ENCODE assay signal across 1 cellular context in the genomic region with DNA sequence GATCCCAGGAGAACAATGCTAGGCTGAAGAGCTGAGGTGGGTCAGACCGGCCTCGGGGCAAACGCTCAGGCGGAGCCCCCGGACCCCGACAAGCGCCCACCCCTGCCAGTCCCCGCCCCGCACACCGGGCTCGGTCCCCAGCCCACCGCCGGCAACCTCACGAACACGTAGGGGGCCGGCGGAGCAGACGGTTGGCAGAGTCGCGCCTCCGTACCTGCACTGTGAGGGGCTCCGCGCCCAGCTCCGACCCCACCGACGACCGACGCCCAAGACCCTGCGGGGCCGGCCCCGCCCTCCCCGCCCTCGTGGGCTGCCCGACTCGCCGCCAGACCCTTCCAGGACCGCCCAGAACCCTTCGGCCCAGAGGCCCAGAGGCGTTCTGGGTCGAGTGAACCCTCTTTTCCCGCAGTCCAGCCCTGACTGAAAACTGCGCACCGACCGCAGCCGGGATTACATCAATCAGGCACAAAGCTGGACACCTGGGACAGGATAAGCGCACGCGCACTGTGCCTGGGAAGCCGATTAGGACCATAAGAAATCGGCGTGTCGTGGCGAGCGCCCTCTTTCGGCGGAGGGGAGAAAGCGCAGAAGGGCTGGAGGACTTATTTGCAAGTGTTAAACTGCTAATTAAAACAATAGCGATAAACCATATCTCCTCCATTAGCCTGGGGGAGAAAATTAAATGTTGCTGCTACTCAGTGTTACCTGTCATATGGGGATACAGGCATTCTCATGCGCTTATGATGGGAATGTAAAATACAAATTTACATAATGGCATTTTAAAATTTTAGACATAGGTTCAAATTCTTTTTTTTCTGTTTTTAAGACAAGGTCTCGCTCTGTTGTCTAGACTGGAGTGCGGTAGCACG.
A peak's percentile ranks its signal among the peaks of the same experiment; 100 is the strongest.
TF ChIP-seq lines count a peak whose summit lies in the region.

No MANE protein-coding gene starts in this region.

TF ChIP-seq in HEK293, 187 proteins besides CTCF, POLR2A, EP300 and RAD21 (continued from another document and continues in another):
- TF ChIP-seq, protein P1, sequence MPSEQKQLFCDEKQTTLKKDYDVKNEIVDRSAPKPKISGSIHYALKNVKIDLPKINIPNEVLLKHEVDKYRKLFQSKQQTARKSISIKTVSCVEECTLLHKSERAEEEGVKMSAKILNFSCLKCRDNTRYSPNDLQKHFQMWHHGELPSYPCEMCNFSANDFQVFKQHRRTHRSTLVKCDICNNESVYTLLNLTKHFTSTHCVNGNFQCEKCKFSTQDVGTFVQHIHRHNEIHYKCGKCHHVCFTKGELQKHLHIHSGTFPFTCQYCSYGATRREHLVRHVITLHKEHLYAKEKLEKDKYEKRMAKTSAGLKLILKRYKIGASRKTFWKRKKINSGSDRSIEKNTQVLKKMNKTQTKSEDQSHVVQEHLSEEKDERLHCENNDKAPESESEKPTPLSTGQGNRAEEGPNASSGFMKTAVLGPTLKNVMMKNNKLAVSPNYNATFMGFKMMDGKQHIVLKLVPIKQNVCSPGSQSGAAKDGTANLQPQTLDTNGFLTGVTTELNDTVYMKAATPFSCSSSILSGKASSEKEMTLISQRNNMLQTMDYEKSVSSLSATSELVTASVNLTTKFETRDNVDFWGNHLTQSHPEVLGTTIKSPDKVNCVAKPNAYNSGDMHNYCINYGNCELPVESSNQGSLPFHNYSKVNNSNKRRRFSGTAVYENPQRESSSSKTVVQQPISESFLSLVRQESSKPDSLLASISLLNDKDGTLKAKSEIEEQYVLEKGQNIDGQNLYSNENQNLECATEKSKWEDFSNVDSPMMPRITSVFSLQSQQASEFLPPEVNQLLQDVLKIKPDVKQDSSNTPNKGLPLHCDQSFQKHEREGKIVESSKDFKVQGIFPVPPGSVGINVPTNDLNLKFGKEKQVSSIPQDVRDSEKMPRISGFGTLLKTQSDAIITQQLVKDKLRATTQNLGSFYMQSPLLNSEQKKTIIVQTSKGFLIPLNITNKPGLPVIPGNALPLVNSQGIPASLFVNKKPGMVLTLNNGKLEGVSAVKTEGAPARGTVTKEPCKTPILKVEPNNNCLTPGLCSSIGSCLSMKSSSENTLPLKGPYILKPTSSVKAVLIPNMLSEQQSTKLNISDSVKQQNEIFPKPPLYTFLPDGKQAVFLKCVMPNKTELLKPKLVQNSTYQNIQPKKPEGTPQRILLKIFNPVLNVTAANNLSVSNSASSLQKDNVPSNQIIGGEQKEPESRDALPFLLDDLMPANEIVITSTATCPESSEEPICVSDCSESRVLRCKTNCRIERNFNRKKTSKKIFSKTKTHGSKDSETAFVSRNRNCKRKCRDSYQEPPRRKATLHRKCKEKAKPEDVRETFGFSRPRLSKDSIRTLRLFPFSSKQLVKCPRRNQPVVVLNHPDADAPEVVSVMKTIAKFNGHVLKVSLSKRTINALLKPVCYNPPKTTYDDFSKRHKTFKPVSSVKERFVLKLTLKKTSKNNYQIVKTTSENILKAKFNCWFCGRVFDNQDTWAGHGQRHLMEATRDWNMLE (tag by site-specific recombination; conservative IDR thresholded peaks at IDR 0.05; ENCODE audit: low read depth), result no peak
- TF ChIP-seq, protein P2, sequence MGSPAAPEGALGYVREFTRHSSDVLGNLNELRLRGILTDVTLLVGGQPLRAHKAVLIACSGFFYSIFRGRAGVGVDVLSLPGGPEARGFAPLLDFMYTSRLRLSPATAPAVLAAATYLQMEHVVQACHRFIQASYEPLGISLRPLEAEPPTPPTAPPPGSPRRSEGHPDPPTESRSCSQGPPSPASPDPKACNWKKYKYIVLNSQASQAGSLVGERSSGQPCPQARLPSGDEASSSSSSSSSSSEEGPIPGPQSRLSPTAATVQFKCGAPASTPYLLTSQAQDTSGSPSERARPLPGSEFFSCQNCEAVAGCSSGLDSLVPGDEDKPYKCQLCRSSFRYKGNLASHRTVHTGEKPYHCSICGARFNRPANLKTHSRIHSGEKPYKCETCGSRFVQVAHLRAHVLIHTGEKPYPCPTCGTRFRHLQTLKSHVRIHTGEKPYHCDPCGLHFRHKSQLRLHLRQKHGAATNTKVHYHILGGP (tag by site-specific recombination; IDR thresholded peaks at IDR 0.05), result no peak
- no peak for TF ChIP-seq ZNF354C (tag by site-specific recombination; IDR thresholded peaks at IDR 0.05; ENCODE audit: borderline replicate concordance, low read depth)
- no peak for TF ChIP-seq ZNF510 (tag by site-specific recombination; IDR thresholded peaks at IDR 0.05; ENCODE audit: insufficient replicate concordance)
- TF ChIP-seq ZNF311 (tag by site-specific recombination; IDR thresholded peaks at IDR 0.05; ENCODE audit: borderline replicate concordance), result no peak
- TF ChIP-seq, protein P3, sequence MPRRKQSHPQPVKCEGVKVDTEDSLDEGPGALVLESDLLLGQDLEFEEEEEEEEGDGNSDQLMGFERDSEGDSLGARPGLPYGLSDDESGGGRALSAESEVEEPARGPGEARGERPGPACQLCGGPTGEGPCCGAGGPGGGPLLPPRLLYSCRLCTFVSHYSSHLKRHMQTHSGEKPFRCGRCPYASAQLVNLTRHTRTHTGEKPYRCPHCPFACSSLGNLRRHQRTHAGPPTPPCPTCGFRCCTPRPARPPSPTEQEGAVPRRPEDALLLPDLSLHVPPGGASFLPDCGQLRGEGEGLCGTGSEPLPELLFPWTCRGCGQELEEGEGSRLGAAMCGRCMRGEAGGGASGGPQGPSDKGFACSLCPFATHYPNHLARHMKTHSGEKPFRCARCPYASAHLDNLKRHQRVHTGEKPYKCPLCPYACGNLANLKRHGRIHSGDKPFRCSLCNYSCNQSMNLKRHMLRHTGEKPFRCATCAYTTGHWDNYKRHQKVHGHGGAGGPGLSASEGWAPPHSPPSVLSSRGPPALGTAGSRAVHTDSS (tag by site-specific recombination; IDR thresholded peaks at IDR 0.05), result no peak
- TF ChIP-seq ZNF560 (tag by site-specific recombination; IDR thresholded peaks at IDR 0.05; ENCODE audit: borderline replicate concordance), result no peak
- no peak for TF ChIP-seq ZNF433 (tag by site-specific recombination; IDR thresholded peaks at IDR 0.05; ENCODE audit: low read depth)
- TF ChIP-seq, protein P4, sequence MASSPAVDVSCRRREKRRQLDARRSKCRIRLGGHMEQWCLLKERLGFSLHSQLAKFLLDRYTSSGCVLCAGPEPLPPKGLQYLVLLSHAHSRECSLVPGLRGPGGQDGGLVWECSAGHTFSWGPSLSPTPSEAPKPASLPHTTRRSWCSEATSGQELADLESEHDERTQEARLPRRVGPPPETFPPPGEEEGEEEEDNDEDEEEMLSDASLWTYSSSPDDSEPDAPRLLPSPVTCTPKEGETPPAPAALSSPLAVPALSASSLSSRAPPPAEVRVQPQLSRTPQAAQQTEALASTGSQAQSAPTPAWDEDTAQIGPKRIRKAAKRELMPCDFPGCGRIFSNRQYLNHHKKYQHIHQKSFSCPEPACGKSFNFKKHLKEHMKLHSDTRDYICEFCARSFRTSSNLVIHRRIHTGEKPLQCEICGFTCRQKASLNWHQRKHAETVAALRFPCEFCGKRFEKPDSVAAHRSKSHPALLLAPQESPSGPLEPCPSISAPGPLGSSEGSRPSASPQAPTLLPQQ (tag by site-specific recombination; IDR thresholded peaks at IDR 0.05), result no peak; the same call in 1 of the 2 replicates
- no peak for TF ChIP-seq ZIC2 (tag by site-specific recombination; IDR thresholded peaks at IDR 0.05)
- TF ChIP-seq REPIN1 (tag by site-specific recombination; IDR thresholded peaks at IDR 0.05; ENCODE audit: low read depth), result no peak
- peak; percentile 28; the same call in 1 of the 2 replicates for TF ChIP-seq ZBTB20 (tag by site-specific recombination; IDR thresholded peaks at IDR 0.05)
- no peak for TF ChIP-seq ZNF19 (tag by site-specific recombination; IDR thresholded peaks at IDR 0.05; ENCODE audit: low read depth)
- no peak for TF ChIP-seq ZNF132 (tag by site-specific recombination; IDR thresholded peaks at IDR 0.05; ENCODE audit: borderline replicate concordance)
- no peak for TF ChIP-seq MZF1 (tag by site-specific recombination; IDR thresholded peaks at IDR 0.05; ENCODE audit: borderline replicate concordance)
- TF ChIP-seq ZNF785 (tag by site-specific recombination; IDR thresholded peaks at IDR 0.05), result no peak
- TF ChIP-seq ZNF121 (tag by site-specific recombination; IDR thresholded peaks at IDR 0.05), result no peak
- no peak; the same call in 1 of the 2 replicates for TF ChIP-seq ZNF558 (tag by site-specific recombination; IDR thresholded peaks at IDR 0.05)
- no peak for TF ChIP-seq HOXA7 (CRISPR knock-in tag; IDR thresholded peaks at IDR 0.05; ENCODE audit: borderline replicate concordance)
- TF ChIP-seq, protein P5, sequence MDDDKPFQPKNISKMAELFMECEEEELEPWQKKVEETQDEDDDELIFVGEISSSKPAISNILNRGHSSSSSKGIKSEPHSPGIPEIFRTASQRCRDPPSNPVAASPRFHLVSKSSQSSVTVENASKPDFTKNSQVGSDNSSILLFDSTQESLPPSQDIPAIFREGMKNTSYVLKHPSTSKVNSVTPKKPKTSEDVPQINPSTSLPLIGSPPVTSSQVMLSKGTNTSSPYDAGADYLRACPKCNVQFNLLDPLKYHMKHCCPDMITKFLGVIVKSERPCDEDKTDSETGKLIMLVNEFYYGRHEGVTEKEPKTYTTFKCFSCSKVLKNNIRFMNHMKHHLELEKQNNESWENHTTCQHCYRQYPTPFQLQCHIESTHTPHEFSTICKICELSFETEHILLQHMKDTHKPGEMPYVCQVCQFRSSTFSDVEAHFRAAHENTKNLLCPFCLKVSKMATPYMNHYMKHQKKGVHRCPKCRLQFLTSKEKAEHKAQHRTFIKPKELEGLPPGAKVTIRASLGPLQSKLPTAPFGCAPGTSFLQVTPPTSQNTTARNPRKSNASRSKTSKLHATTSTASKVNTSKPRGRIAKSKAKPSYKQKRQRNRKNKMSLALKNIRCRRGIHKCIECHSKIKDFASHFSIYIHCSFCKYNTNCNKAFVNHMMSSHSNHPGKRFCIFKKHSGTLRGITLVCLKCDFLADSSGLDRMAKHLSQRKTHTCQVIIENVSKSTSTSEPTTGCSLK (tag by site-specific recombination; IDR thresholded peaks at IDR 0.05), result no peak
- no peak for TF ChIP-seq ZNF248 (tag by site-specific recombination; IDR thresholded peaks at IDR 0.05)
- TF ChIP-seq, protein P6, sequence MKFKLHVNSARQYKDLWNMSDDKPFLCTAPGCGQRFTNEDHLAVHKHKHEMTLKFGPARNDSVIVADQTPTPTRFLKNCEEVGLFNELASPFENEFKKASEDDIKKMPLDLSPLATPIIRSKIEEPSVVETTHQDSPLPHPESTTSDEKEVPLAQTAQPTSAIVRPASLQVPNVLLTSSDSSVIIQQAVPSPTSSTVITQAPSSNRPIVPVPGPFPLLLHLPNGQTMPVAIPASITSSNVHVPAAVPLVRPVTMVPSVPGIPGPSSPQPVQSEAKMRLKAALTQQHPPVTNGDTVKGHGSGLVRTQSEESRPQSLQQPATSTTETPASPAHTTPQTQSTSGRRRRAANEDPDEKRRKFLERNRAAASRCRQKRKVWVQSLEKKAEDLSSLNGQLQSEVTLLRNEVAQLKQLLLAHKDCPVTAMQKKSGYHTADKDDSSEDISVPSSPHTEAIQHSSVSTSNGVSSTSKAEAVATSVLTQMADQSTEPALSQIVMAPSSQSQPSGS (tag by site-specific recombination; IDR thresholded peaks at IDR 0.05; ENCODE audit: low read depth), result no peak
- TF ChIP-seq ZNF521 (tag by site-specific recombination; IDR thresholded peaks at IDR 0.05), result no peak
- no peak for TF ChIP-seq ZNF585B (tag by site-specific recombination; IDR thresholded peaks at IDR 0.05)
- TF ChIP-seq ZNF341 (tag by site-specific recombination; IDR thresholded peaks at IDR 0.05; ENCODE audit: low read depth), result no peak
- TF ChIP-seq GLI4 (tag by site-specific recombination; IDR thresholded peaks at IDR 0.05), result no peak
- no peak for TF ChIP-seq ZNF423 (tag by site-specific recombination; IDR thresholded peaks at IDR 0.05)
- TF ChIP-seq ZNF2 (tag by site-specific recombination; IDR thresholded peaks at IDR 0.05), result no peak
- TF ChIP-seq, protein P7, sequence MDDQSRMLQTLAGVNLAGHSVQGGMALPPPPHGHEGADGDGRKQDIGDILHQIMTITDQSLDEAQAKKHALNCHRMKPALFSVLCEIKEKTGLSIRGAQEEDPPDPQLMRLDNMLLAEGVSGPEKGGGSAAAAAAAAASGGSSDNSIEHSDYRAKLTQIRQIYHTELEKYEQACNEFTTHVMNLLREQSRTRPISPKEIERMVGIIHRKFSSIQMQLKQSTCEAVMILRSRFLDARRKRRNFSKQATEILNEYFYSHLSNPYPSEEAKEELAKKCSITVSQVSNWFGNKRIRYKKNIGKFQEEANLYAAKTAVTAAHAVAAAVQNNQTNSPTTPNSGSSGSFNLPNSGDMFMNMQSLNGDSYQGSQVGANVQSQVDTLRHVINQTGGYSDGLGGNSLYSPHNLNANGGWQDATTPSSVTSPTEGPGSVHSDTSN (CRISPR knock-in tag; IDR thresholded peaks at IDR 0.05), result no peak
- TF ChIP-seq ZNF571 (tag by site-specific recombination; IDR thresholded peaks at IDR 0.05), result no peak
- TF ChIP-seq ZNF155 (tag by site-specific recombination; IDR thresholded peaks at IDR 0.05), result no peak
- TF ChIP-seq, protein P8, sequence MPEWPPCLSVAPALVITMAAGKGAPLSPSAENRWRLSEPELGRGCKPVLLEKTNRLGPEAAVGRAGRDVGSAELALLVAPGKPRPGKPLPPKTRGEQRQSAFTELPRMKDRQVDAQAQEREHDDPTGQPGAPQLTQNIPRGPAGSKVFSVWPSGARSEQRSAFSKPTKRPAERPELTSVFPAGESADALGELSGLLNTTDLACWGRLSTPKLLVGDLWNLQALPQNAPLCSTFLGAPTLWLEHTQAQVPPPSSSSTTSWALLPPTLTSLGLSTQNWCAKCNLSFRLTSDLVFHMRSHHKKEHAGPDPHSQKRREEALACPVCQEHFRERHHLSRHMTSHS (tag by site-specific recombination; IDR thresholded peaks at IDR 0.05), result no peak
- TF ChIP-seq ZNF658 (tag by site-specific recombination; IDR thresholded peaks at IDR 0.05), result no peak
- TF ChIP-seq, protein P9, sequence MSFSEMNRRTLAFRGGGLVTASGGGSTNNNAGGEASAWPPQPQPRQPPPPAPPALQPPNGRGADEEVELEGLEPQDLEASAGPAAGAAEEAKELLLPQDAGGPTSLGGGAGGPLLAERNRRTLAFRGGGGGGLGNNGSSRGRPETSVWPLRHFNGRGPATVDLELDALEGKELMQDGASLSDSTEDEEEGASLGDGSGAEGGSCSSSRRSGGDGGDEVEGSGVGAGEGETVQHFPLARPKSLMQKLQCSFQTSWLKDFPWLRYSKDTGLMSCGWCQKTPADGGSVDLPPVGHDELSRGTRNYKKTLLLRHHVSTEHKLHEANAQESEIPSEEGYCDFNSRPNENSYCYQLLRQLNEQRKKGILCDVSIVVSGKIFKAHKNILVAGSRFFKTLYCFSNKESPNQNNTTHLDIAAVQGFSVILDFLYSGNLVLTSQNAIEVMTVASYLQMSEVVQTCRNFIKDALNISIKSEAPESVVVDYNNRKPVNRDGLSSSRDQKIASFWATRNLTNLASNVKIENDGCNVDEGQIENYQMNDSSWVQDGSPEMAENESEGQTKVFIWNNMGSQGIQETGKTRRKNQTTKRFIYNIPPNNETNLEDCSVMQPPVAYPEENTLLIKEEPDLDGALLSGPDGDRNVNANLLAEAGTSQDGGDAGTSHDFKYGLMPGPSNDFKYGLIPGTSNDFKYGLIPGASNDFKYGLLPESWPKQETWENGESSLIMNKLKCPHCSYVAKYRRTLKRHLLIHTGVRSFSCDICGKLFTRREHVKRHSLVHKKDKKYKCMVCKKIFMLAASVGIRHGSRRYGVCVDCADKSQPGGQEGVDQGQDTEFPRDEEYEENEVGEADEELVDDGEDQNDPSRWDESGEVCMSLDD (tag by site-specific recombination; IDR thresholded peaks at IDR 0.05), result no peak
- no peak for TF ChIP-seq ZNF626 (tag by site-specific recombination; IDR thresholded peaks at IDR 0.05)
- TF ChIP-seq ZSCAN30 (tag by site-specific recombination; IDR thresholded peaks at IDR 0.05), result no peak
